1 cellular context compared by ENCODE assay signal in the genomic region with DNA sequence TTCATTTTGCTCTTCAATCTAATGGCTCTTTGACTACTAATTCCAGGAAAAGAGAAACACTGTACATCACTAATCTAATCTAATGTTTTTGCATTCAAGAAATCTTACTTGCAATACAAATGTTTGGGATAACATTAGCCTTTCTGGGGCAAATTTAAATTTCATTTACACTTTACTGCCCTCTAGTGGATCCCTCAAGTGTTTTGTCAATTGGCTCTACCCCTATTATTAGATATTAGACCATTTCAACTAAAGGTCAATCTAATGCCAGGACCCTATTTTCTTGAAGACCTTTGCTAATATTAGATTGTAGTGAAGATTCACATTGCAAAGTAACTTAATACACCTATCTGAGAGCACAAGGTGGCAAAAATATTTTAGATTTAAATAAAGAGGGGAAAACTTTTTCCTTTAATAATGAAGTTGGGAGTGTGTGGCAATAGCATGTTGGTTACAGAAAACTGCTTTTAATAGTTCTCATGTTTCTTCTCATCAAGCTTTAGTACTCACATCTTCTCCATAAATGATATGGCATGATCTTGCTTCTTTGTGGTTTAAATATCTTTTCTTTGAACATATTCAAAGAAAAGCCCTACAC.
TF ChIP-seq lines count a peak whose summit lies in the region.

No MANE protein-coding gene starts in this region.

TF ChIP-seq in GM23338, 12 proteins besides CTCF, POLR2A, EP300 and RAD21 (continued from another document):
- TF ChIP-seq, protein P1, sequence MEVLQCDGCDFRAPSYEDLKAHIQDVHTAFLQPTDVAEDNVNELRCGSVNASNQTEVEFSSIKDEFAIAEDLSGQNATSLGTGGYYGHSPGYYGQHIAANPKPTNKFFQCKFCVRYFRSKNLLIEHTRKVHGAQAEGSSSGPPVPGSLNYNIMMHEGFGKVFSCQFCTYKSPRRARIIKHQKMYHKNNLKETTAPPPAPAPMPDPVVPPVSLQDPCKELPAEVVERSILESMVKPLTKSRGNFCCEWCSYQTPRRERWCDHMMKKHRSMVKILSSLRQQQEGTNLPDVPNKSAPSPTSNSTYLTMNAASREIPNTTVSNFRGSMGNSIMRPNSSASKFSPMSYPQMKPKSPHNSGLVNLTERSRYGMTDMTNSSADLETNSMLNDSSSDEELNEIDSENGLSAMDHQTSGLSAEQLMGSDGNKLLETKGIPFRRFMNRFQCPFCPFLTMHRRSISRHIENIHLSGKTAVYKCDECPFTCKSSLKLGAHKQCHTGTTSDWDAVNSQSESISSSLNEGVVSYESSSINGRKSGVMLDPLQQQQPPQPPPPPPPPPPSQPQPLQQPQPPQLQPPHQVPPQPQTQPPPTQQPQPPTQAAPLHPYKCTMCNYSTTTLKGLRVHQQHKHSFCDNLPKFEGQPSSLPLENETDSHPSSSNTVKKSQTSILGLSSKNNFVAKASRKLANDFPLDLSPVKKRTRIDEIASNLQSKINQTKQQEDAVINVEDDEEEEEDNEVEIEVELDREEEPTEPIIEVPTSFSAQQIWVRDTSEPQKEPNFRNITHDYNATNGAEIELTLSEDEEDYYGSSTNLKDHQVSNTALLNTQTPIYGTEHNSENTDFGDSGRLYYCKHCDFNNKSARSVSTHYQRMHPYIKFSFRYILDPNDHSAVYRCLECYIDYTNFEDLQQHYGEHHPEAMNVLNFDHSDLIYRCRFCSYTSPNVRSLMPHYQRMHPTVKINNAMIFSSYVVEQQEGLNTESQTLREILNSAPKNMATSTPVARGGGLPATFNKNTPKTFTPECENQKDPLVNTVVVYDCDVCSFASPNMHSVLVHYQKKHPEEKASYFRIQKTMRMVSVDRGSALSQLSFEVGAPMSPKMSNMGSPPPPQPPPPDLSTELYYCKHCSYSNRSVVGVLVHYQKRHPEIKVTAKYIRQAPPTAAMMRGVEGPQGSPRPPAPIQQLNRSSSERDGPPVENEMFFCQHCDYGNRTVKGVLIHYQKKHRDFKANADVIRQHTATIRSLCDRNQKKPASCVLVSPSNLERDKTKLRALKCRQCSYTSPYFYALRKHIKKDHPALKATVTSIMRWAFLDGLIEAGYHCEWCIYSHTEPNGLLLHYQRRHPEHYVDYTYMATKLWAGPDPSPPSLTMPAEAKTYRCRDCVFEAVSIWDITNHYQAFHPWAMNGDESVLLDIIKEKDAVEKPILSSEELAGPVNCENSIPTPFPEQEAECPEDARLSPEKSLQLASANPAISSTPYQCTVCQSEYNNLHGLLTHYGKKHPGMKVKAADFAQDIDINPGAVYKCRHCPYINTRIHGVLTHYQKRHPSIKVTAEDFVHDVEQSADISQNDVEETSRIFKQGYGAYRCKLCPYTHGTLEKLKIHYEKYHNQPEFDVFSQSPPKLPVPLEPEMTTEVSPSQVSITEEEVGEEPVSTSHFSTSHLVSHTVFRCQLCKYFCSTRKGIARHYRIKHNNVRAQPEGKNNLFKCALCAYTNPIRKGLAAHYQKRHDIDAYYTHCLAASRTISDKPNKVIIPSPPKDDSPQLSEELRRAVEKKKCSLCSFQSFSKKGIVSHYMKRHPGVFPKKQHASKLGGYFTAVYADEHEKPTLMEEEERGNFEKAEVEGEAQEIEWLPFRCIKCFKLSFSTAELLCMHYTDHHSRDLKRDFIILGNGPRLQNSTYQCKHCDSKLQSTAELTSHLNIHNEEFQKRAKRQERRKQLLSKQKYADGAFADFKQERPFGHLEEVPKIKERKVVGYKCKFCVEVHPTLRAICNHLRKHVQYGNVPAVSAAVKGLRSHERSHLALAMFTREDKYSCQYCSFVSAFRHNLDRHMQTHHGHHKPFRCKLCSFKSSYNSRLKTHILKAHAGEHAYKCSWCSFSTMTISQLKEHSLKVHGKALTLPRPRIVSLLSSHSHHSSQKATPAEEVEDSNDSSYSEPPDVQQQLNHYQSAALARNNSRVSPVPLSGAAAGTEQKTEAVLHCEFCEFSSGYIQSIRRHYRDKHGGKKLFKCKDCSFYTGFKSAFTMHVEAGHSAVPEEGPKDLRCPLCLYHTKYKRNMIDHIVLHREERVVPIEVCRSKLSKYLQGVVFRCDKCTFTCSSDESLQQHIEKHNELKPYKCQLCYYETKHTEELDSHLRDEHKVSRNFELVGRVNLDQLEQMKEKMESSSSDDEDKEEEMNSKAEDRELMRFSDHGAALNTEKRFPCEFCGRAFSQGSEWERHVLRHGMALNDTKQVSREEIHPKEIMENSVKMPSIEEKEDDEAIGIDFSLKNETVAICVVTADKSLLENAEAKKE (CRISPR knock-in tag; IDR thresholded peaks at IDR 0.05): no peak
- TF ChIP-seq EZH2phosphoT487 (IDR thresholded peaks at IDR 0.05; ENCODE audit: unreplicated experiment): no peak
- TF ChIP-seq EZH2 (IDR thresholded peaks at IDR 0.05; ENCODE audit: low read depth, unreplicated experiment): no peak
- TF ChIP-seq NANOG (IDR thresholded peaks at IDR 0.05; ENCODE audit: borderline replicate concordance): no peak
- TF ChIP-seq REST (IDR thresholded peaks at IDR 0.05; ENCODE audit: unreplicated experiment): no peak
- no peak for TF ChIP-seq ZNF331 (CRISPR knock-in tag; IDR thresholded peaks at IDR 0.05; ENCODE audit: low read depth)
- TF ChIP-seq STAT1 (IDR thresholded peaks at IDR 0.05; ENCODE audit: unreplicated experiment): no peak
